Comparison of ENCODE assay signal across 31 cellular contexts in genomic region chr22:30497466-30498150, GRCh38. TPM values are rescaled to one million over a fixed set of nuclear protein-coding genes. Genes with fewer than 3 reads are reported as not detected.
DNase-seq lines count a peak whose midpoint lies in the region; ATAC-seq, FAIRE-seq and TF ChIP-seq lines count a peak whose summit lies in the region.
"Had no signal": no experiment of that assay in that cellular context is flagged by ENCODE, and none has a peak within 500 bp of the region (broad histone marks: within the 10 kb centered on the region; RNA-seq: fewer than 3 reads in every experiment).

No MANE protein-coding gene starts in this region.

- no peaks in the 10 kb centered on the region for H3K9me3 Mint-ChIP-seq in WTC11
- H3K9me3 Mint-ChIP-seq: CD4-positive, alpha-beta memory T cell; CD8-positive, alpha-beta memory T cell had no signal

- H3K4me1 Mint-ChIP-seq in WTC11, result 0 out of 2 replicates have a peak, but pooled peaks cover 3% of the 10 kb centered on the region
- H3K4me1 Mint-ChIP-seq: CD14-positive monocyte; CD4-positive, alpha-beta memory T cell; CD4-positive, CD25-positive, alpha-beta regulatory T cell; CD8-positive, alpha-beta memory T cell had no signal

- H3K27ac ChIP-seq in liver (ENCODE audit: low read depth in 1 of 2, low read length in 2 of 2), result peak overlapping the region in 1 of 2 donors; percentile 50
- H3K27ac ChIP-seq: BLaER1 had no signal

- no peak for TF ChIP-seq RAD21 in liver (IDR thresholded peaks at IDR 0.05)

- POLR2A ChIA-PET in WTC11 (lab: Charles Lee), result no interaction called here

- CTCF ChIA-PET in WTC11 (lab: Charles Lee), result interaction anchor here (0.7 kb wide), 1 partner anchor 288 kb away, joined by 4 read pairs; no protein-coding TSS in a partner anchor

- H3K4me3 ChIP-seq in liver (ENCODE audit: low read depth in 1 of 3, low read length in 3 of 3), result no peak overlapping the region
- H3K4me3 ChIP-seq: BLaER1, GM12878 had no signal

- H3K4me3 Mint-ChIP-seq in WTC11, result no peak overlapping the region
- H3K4me3 Mint-ChIP-seq: CD14-positive monocyte; CD4-positive, alpha-beta memory T cell; CD4-positive, CD25-positive, alpha-beta regulatory T cell; CD8-positive, alpha-beta memory T cell had no signal

- H3K36me3 Mint-ChIP-seq in WTC11, result no peaks in the 10 kb centered on the region
- H3K36me3 Mint-ChIP-seq: CD14-positive monocyte; CD4-positive, alpha-beta memory T cell; CD4-positive, CD25-positive, alpha-beta regulatory T cell had no signal

- peaks cover 5 to 22% (median 13%) of the 10 kb centered on the region in 4 donors for H3K36me3 ChIP-seq in liver (ENCODE audit: control insufficient read depth in 4 of 4, insufficient read depth in 3 of 4, low read depth in 1 of 4, low read length in 3 of 4)
- H3K36me3 ChIP-seq: BE2C, BLaER1 had no signal

- DNase-seq in left lobe of liver (ENCODE audit: low spot score), result no peak
- DNase-seq in urothelium cell line (ENCODE audit: low spot score), result no peak
- DNase-seq in NCI-H1417 treated with DMSO at 0.1 percent for 48 hours (lab: John Stamatoyannopoulos, UW), result no peak
- no peak for DNase-seq in omental fat pad (ENCODE audit: low spot score)
- no peak for DNase-seq in WTC11 (ENCODE audit: low spot score)
- DNase-seq: 8988T; ACHN; BE2C; C1 segment of cervical spinal cord; CD4-positive, alpha-beta memory T cell; CD4-positive, CD25-positive, alpha-beta regulatory T cell; CD8-positive, alpha-beta memory T cell; COR-L47; DMS 273 treated with DMSO at 0.1 percent for 48 hours; DMS153; DMS53; DMS79; DND-41; EL; GDM1 had no signal

- TF ChIP-seq CTCF in liver (IDR thresholded peaks at IDR 0.05; ENCODE audit: low read depth, low read length, missing input control) (no peak), omental fat pad (IDR thresholded peaks at IDR 0.05) (no peak), WTC11 (IDR thresholded peaks at IDR 0.05) (no peak)

- H3K9me3 ChIP-seq in liver (ENCODE audit: control insufficient read depth in 4 of 4, low read length in 3 of 4), result no peaks in the 10 kb centered on the region
- H3K9me3 ChIP-seq: BE2C, BLaER1 had no signal

- H3K27me3 Mint-ChIP-seq in WTC11 (ENCODE audit: low read depth), result peaks cover 2% of the 10 kb centered on the region; the same call in 1 of the 2 replicates

- no peaks in the 10 kb centered on the region for H3K27me3 ChIP-seq in liver (ENCODE audit: control insufficient read depth in 4 of 4, insufficient read depth in 4 of 4, low read length in 3 of 4)
- H3K27me3 ChIP-seq: BLaER1 had no signal

- peak; percentile 92 for ATAC-seq in left lobe of liver
- ATAC-seq in omental fat pad (ENCODE audit: low FRiP score), result no peak
- no peak for ATAC-seq in WTC11
- ATAC-seq: GM12878 had no signal

- no peak overlapping the region for H3K27ac Mint-ChIP-seq in WTC11
- H3K27ac Mint-ChIP-seq: CD14-positive monocyte; CD4-positive, alpha-beta memory T cell; CD4-positive, CD25-positive, alpha-beta regulatory T cell had no signal

- peak; percentile 23 for FAIRE-seq in urothelium cell line (lab: Jason Lieb, UNC)
- FAIRE-seq: A204.1, GM12878, GM12892, GM18507 had no signal

- H3K4me1 ChIP-seq in liver (ENCODE audit: control insufficient read depth in 4 of 4, insufficient read depth in 4 of 4, low read length in 3 of 4), result peaks cover 0 to 31% (median 22%) of the 10 kb centered on the region in 4 donors
- H3K4me1 ChIP-seq: BE2C, BLaER1 had no signal

- 39% methylated on average over 7 of the region's 7 CpGs for WGBS in liver

- no peak overlapping the region for H3K9ac ChIP-seq in liver (ENCODE audit: low read depth in 1 of 2, low read length in 2 of 2)
- H3K9ac ChIP-seq: BLaER1 had no signal

TF ChIP-seq in liver, 16 proteins besides CTCF, POLR2A, EP300 and RAD21 (continues in another document):
- TF ChIP-seq FOXA1 (IDR thresholded peaks at IDR 0.05) (peak; percentile 44), GABPA (IDR thresholded peaks at IDR 0.05 in 1 of 2, conservative IDR thresholded peaks at IDR 0.05 in 1 of 2) (peak in 1 of 2 donors; percentile 16), FOXA2 (IDR thresholded peaks at IDR 0.05) (peak; percentile 51), HNF4A (conservative IDR thresholded peaks at IDR 0.05) (peak; percentile 84 to 86), YY1 (IDR thresholded peaks at IDR 0.05) (peak; percentile 68), NR2F2 (IDR thresholded peaks at IDR 0.05) (peak; percentile 39), RXRA (IDR thresholded peaks at IDR 0.05) (peak; percentile 97 to 98)
- TF ChIP-seq, protein P1, sequence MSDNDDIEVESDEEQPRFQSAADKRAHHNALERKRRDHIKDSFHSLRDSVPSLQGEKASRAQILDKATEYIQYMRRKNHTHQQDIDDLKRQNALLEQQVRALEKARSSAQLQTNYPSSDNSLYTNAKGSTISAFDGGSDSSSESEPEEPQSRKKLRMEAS (IDR thresholded peaks at IDR 0.05), result no peak
- TF ChIP-seq, protein P2, sequence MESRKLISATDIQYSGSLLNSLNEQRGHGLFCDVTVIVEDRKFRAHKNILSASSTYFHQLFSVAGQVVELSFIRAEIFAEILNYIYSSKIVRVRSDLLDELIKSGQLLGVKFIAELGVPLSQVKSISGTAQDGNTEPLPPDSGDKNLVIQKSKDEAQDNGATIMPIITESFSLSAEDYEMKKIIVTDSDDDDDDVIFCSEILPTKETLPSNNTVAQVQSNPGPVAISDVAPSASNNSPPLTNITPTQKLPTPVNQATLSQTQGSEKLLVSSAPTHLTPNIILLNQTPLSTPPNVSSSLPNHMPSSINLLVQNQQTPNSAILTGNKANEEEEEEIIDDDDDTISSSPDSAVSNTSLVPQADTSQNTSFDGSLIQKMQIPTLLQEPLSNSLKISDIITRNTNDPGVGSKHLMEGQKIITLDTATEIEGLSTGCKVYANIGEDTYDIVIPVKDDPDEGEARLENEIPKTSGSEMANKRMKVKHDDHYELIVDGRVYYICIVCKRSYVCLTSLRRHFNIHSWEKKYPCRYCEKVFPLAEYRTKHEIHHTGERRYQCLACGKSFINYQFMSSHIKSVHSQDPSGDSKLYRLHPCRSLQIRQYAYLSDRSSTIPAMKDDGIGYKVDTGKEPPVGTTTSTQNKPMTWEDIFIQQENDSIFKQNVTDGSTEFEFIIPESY (IDR thresholded peaks at IDR 0.05), result peak; percentile 52

TF ChIP-seq in WTC11, 78 proteins besides CTCF, POLR2A, EP300 and RAD21 (continues in another document):
- TF ChIP-seq CREM (CRISPR knock-in tag; IDR thresholded peaks at IDR 0.05), result no peak
- no peak for TF ChIP-seq GTF2I (CRISPR knock-in tag; conservative IDR thresholded peaks at IDR 0.05)
- TF ChIP-seq, protein P3, sequence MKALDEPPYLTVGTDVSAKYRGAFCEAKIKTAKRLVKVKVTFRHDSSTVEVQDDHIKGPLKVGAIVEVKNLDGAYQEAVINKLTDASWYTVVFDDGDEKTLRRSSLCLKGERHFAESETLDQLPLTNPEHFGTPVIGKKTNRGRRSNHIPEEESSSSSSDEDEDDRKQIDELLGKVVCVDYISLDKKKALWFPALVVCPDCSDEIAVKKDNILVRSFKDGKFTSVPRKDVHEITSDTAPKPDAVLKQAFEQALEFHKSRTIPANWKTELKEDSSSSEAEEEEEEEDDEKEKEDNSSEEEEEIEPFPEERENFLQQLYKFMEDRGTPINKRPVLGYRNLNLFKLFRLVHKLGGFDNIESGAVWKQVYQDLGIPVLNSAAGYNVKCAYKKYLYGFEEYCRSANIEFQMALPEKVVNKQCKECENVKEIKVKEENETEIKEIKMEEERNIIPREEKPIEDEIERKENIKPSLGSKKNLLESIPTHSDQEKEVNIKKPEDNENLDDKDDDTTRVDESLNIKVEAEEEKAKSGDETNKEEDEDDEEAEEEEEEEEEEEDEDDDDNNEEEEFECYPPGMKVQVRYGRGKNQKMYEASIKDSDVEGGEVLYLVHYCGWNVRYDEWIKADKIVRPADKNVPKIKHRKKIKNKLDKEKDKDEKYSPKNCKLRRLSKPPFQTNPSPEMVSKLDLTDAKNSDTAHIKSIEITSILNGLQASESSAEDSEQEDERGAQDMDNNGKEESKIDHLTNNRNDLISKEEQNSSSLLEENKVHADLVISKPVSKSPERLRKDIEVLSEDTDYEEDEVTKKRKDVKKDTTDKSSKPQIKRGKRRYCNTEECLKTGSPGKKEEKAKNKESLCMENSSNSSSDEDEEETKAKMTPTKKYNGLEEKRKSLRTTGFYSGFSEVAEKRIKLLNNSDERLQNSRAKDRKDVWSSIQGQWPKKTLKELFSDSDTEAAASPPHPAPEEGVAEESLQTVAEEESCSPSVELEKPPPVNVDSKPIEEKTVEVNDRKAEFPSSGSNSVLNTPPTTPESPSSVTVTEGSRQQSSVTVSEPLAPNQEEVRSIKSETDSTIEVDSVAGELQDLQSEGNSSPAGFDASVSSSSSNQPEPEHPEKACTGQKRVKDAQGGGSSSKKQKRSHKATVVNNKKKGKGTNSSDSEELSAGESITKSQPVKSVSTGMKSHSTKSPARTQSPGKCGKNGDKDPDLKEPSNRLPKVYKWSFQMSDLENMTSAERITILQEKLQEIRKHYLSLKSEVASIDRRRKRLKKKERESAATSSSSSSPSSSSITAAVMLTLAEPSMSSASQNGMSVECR (CRISPR knock-in tag; IDR thresholded peaks at IDR 0.05; ENCODE audit: borderline replicate concordance), result no peak

RNA-seq across cellular contexts. Expression of gene SEC14L4, which starts 7.9 kb away (rescaled TPM):
- total RNA-seq in left lobe of liver (29.1 TPM), liver (10 to 100 TPM; 21.2 to 30.3 TPM), omental fat pad (under 1 TPM in 1 of 4 donors, not detected in 3; 0.46 TPM), WTC11 (2021) (1.9 to 2.9 TPM (median 2.8 TPM) in 3 replicates)
- 10 to 100 TPM in 1 of 2 donors, 1 to 10 TPM in 1; 5.4 to 13.3 TPM for polyA plus RNA-seq in liver
- total RNA-seq: A673; CD4-positive, alpha-beta memory T cell; CD4-positive, CD25-positive, alpha-beta regulatory T cell; CD8-positive, alpha-beta memory T cell; G401; GM12878 had no signal
- polyA plus RNA-seq: AG04450; CD14-positive monocyte; CD4-positive, alpha-beta memory T cell; CD4-positive, CD25-positive, alpha-beta regulatory T cell; CD8-positive, alpha-beta memory T cell; GM12878 had no signal

RNA-seq across cellular contexts. Expression of gene SEC14L3, which starts 25.8 kb away (rescaled TPM):
- total RNA-seq in left lobe of liver (0.60 TPM), liver (under 1 TPM in 1 of 2 donors, not detected in 1; 0.33 TPM), omental fat pad (not detected), WTC11 (2021) (not detected in 3 replicates)
- under 1 TPM in 1 of 2 donors, not detected in 1; 0.32 TPM for polyA plus RNA-seq in liver
- total RNA-seq: A673; CD4-positive, alpha-beta memory T cell; CD4-positive, CD25-positive, alpha-beta regulatory T cell; CD8-positive, alpha-beta memory T cell; Daoy; G401; GM12878 had no signal
- polyA plus RNA-seq: AG04450; CD14-positive monocyte; CD4-positive, alpha-beta memory T cell; CD4-positive, CD25-positive, alpha-beta regulatory T cell; CD8-positive, alpha-beta memory T cell had no signal

RNA-seq across cellular contexts. Expression of gene SEC14L6, which starts 48.9 kb away (rescaled TPM):
- total RNA-seq in left lobe of liver, result 0.08 TPM
- under 1 TPM; 0.25 to 0.70 TPM for total RNA-seq in liver
- under 1 TPM; 0.18 to 0.31 TPM for polyA plus RNA-seq in liver
- total RNA-seq in omental fat pad, result 1 to 10 TPM in 3 of 4 donors, not detected in 1; 1.3 to 3.9 (median 2.2) TPM
- total RNA-seq in WTC11 (2021), result 1.6 to 2.0 TPM (median 1.7 TPM) in 3 replicates
- total RNA-seq: A673; CD4-positive, alpha-beta memory T cell; CD4-positive, CD25-positive, alpha-beta regulatory T cell; CD8-positive, alpha-beta memory T cell; G401; GM12878 had no signal
- polyA plus RNA-seq: CD14-positive monocyte; CD4-positive, alpha-beta memory T cell; GM12878 had no signal
